In genomic region chr15:72033711-72034110, GRCh38 we compare ENCODE assay signal across 1 cellular context.
TF ChIP-seq lines count a peak whose summit lies in the region.

No MANE protein-coding gene starts in this region.

TF ChIP-seq in IMR-90, 13 proteins besides CTCF, POLR2A, EP300 and RAD21 (continued from another document):
- TF ChIP-seq, protein P1, sequence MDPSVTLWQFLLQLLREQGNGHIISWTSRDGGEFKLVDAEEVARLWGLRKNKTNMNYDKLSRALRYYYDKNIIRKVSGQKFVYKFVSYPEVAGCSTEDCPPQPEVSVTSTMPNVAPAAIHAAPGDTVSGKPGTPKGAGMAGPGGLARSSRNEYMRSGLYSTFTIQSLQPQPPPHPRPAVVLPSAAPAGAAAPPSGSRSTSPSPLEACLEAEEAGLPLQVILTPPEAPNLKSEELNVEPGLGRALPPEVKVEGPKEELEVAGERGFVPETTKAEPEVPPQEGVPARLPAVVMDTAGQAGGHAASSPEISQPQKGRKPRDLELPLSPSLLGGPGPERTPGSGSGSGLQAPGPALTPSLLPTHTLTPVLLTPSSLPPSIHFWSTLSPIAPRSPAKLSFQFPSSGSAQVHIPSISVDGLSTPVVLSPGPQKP (IDR thresholded peaks at IDR 0.05; ENCODE audit: borderline replicate concordance, low read depth, low read length): no peak
- TF ChIP-seq CEBPB (IDR thresholded peaks at IDR 0.05; ENCODE audit: low read depth, low read length) (no peak), CHD1 (IDR thresholded peaks at IDR 0.05; ENCODE audit: low read depth, low read length) (no peak), MAFK (IDR thresholded peaks at IDR 0.05; ENCODE audit: low read depth, low read length) (no peak), MXI1 (IDR thresholded peaks at IDR 0.05; ENCODE audit: borderline replicate concordance, low read depth, low read length) (no peak), NFE2L2 (IDR thresholded peaks at IDR 0.05; ENCODE audit: low read depth, low read length) (no peak), SMC3 (IDR thresholded peaks at IDR 0.05; ENCODE audit: low read depth, low read length) (no peak), RFX5 (IDR thresholded peaks at IDR 0.05; ENCODE audit: low read depth, low read length) (no peak), MAZ (IDR thresholded peaks at IDR 0.05; ENCODE audit: borderline replicate concordance, low read depth, low read length) (no peak), FOS (IDR thresholded peaks at IDR 0.05; ENCODE audit: low read depth, low read length) (no peak), USF2 (IDR thresholded peaks at IDR 0.05; ENCODE audit: low read depth, low read length) (no peak), BHLHE40 (IDR thresholded peaks at IDR 0.05; ENCODE audit: low read depth, low read length) (no peak)
